29 cellular contexts compared by ENCODE assay signal in the genomic region with DNA sequence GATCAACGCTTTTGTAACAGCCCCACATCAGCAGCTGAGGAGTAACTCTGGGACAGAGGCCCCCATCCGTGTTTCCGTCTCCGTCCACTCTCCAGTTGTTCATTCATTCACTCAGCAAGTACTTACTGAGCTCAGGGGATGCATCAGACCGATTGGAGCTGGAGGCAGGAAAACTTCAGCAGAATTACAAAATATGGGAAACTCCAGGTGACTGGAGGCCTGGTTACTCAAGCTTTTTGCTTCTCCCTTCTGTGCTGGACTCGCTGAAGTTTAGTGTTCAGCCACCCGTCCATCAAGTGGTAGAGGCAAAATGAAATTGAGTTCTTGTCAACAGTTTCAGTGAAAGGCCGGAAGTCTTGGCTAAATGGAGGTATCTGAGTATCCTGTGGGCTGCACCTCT. TPM values are rescaled to one million over a fixed set of nuclear protein-coding genes. Genes with fewer than 3 reads are reported as not detected.
DNase-seq lines count a peak whose midpoint lies in the region; ATAC-seq, FAIRE-seq and TF ChIP-seq lines count a peak whose summit lies in the region.
"Had no signal": no experiment of that assay in that cellular context is flagged by ENCODE, and none has a peak within 500 bp of the region (broad histone marks: within the 10 kb centered on the region; RNA-seq: fewer than 3 reads in every experiment).

No MANE protein-coding gene starts in this region.

- H3K9me3 ChIP-seq in BLaER1 (no peaks in the 10 kb centered on the region), astrocyte (ENCODE audit: insufficient read depth, low read depth, low read length) (no peaks in the 10 kb centered on the region), neuronal stem cell (replicated peaks in 1 of 2; ENCODE audit: control insufficient read depth in 2 of 2, insufficient read depth in 1 of 2, low read depth in 1 of 2, low read length in 2 of 2) (no peaks in the 10 kb centered on the region)
- no peaks in the 10 kb centered on the region for H3K9me3 ChIP-seq in CD4-positive, CD25-positive, alpha-beta regulatory T cell (ENCODE audit: control insufficient read depth in 2 of 2, low read length in 2 of 2)
- H3K9me3 ChIP-seq: left ventricle myocardium inferior, right atrium auricular region, spleen had no signal

- H3K79me2 ChIP-seq in astrocyte (ENCODE audit: insufficient read depth, low read length): no peaks in the 10 kb centered on the region
- H3K79me2 ChIP-seq: parathyroid adenoma had no signal

- H3K4me3 ChIP-seq in BLaER1 (no peak overlapping the region), astrocyte (ENCODE audit: insufficient read depth, low read depth, low read length) (no peak overlapping the region), neuronal stem cell (ENCODE audit: low read length in 2 of 2) (no peak overlapping the region)
- H3K4me3 ChIP-seq in CD4-positive, CD25-positive, alpha-beta regulatory T cell (ENCODE audit: low read depth, low read length): no peak overlapping the region
- H3K4me3 ChIP-seq: GM23248, left ventricle myocardium inferior, PC-9, right atrium auricular region, spleen had no signal

- no peak for TF ChIP-seq CTCF in astrocyte (IDR thresholded peaks at IDR 0.05; ENCODE audit: insufficient read depth, low read depth, low read length)

- H4K20me1 ChIP-seq in BLaER1 (peaks cover 100% of the 10 kb centered on the region), astrocyte (ENCODE audit: insufficient read depth, low read length) (peaks cover 3% of the 10 kb centered on the region)

- no peak overlapping the region for H4K8ac ChIP-seq in neuronal stem cell (ENCODE audit: low read depth, low read length)

- peaks cover 97% of the 10 kb centered on the region for H3K36me3 ChIP-seq in BLaER1
- H3K36me3 ChIP-seq in CD4-positive, CD25-positive, alpha-beta regulatory T cell (ENCODE audit: control insufficient read depth, insufficient read depth, low read length): peaks cover 59% of the 10 kb centered on the region
- H3K36me3 ChIP-seq in astrocyte (ENCODE audit: insufficient read depth, low read length): no peaks in the 10 kb centered on the region
- H3K36me3 ChIP-seq in neuronal stem cell (replicated peaks in 1 of 2; ENCODE audit: control insufficient read depth in 2 of 2, insufficient read depth in 2 of 2, low read length in 2 of 2): no peaks in the 10 kb centered on the region
- H3K36me3 ChIP-seq: right atrium auricular region had no signal

- no peak for ATAC-seq in CD4-positive, CD25-positive, alpha-beta regulatory T cell (ENCODE audit: low read depth in 2 of 2)
- no peak for ATAC-seq in HG02798 (IDR thresholded peaks at IDR 0.05; ENCODE audit: poor library complexity, unreplicated experiment)
- no peak for ATAC-seq in GM18502 (IDR thresholded peaks at IDR 0.05; ENCODE audit: poor library complexity, unreplicated experiment)
- ATAC-seq: activated naive CD8-positive, alpha-beta T cell treated with anti-CD3 and anti-CD28 coated beads, Interleukin-2, amount 50 U/mL, for 24 hours had no signal

- H3K27ac ChIP-seq in BLaER1: peak overlapping the region; percentile 46
- H3K27ac ChIP-seq in CD4-positive, CD25-positive, alpha-beta regulatory T cell (ENCODE audit: insufficient read depth, low read length, poor library complexity, severe bottlenecking): no peak overlapping the region
- no peak overlapping the region for H3K27ac ChIP-seq in astrocyte (ENCODE audit: low read depth, low read length)
- no peak overlapping the region for H3K27ac ChIP-seq in neuronal stem cell (replicated peaks; ENCODE audit: low read length)
- H3K27ac ChIP-seq: GM23248, parathyroid adenoma, PC-9, right atrium auricular region had no signal

- H2BK15ac ChIP-seq in neuronal stem cell (ENCODE audit: low read length): no peak overlapping the region

- no peaks in the 10 kb centered on the region for H3K27me3 Mint-ChIP-seq in CD4-positive, CD25-positive, alpha-beta regulatory T cell
- H3K27me3 Mint-ChIP-seq in astrocyte (ENCODE audit: low read depth, unreplicated experiment): peaks cover 7% of the 10 kb centered on the region
- H3K27me3 Mint-ChIP-seq: activated naive CD8-positive, alpha-beta T cell treated with anti-CD3 and anti-CD28 coated beads, Interleukin-2, amount 50 U/mL, for 24 hours; central memory CD8-positive, alpha-beta T cell; type B pancreatic cell had no signal

- H3K9ac ChIP-seq in BLaER1 (peak overlapping the region; percentile 60), astrocyte (ENCODE audit: low read length) (no peak overlapping the region), neuronal stem cell (ENCODE audit: low read depth, low read length, poor library complexity) (no peak overlapping the region)
- H3K9ac ChIP-seq: GM23248, parathyroid adenoma had no signal

- no peak overlapping the region for H2BK12ac ChIP-seq in neuronal stem cell (ENCODE audit: low read length)

- no peak overlapping the region for H3K18ac ChIP-seq in neuronal stem cell (ENCODE audit: low read length)

- no peak overlapping the region for H3K23ac ChIP-seq in neuronal stem cell (ENCODE audit: low read depth, low read length, poor library complexity)

- no peak overlapping the region for H3K14ac ChIP-seq in neuronal stem cell (ENCODE audit: low read length)

- H3K4ac ChIP-seq in neuronal stem cell (ENCODE audit: low read length): no peak overlapping the region

- H2BK5ac ChIP-seq in neuronal stem cell (ENCODE audit: low read length): no peak overlapping the region

- H3K4me2 ChIP-seq in BLaER1 (peak overlapping the region; percentile 76), astrocyte (ENCODE audit: low read length) (no peak overlapping the region), neuronal stem cell (ENCODE audit: insufficient read depth, low read length, poor library complexity, severe bottlenecking) (no peak overlapping the region)
- H3K4me2 ChIP-seq: PC-9 had no signal

- H3K4me1 Mint-ChIP-seq in CD4-positive, CD25-positive, alpha-beta regulatory T cell: peaks cover 10 to 35% (median 18%) of the 10 kb centered on the region in 4 donors
- no peaks in the 10 kb centered on the region for H3K4me1 Mint-ChIP-seq in astrocyte (ENCODE audit: low read depth, unreplicated experiment)

- no peaks in the 10 kb centered on the region for H3K9me3 Mint-ChIP-seq in CD4-positive, CD25-positive, alpha-beta regulatory T cell
- H3K9me3 Mint-ChIP-seq in astrocyte (ENCODE audit: unreplicated experiment): peaks cover 2% of the 10 kb centered on the region
- H3K9me3 Mint-ChIP-seq: activated naive CD8-positive, alpha-beta T cell treated with anti-CD3 and anti-CD28 coated beads, Interleukin-2, amount 50 U/mL, for 24 hours; central memory CD8-positive, alpha-beta T cell; nephron progenitor cell; type B pancreatic cell; WTC11 had no signal

- H4K91ac ChIP-seq in neuronal stem cell (ENCODE audit: low read depth, low read length, poor library complexity): no peak overlapping the region

- no peaks in the 10 kb centered on the region for H3K27me3 ChIP-seq in BLaER1
- no peaks in the 10 kb centered on the region for H3K27me3 ChIP-seq in CD4-positive, CD25-positive, alpha-beta regulatory T cell (ENCODE audit: control insufficient read depth, insufficient read depth, low read length)
- no peaks in the 10 kb centered on the region for H3K27me3 ChIP-seq in astrocyte (ENCODE audit: insufficient read depth, low read length)
- H3K27me3 ChIP-seq in neuronal stem cell (ENCODE audit: control insufficient read depth in 3 of 3, insufficient read depth in 3 of 3, low read depth in 1 of 3, low read length in 3 of 3): peaks cover 0 to 36% (median 0%) of the 10 kb centered on the region in 3 experiments
- H3K27me3 ChIP-seq: right atrium auricular region, spleen had no signal

- H2BK120ac ChIP-seq in neuronal stem cell (ENCODE audit: low read depth, low read length): no peak overlapping the region

- H3K4me1 ChIP-seq in BLaER1: peaks cover 76% of the 10 kb centered on the region
- H3K4me1 ChIP-seq in CD4-positive, CD25-positive, alpha-beta regulatory T cell (ENCODE audit: control insufficient read depth, insufficient read depth, low read length, poor library complexity, severe bottlenecking): peaks cover 24% of the 10 kb centered on the region
- peaks cover 9% of the 10 kb centered on the region for H3K4me1 ChIP-seq in astrocyte (ENCODE audit: insufficient read depth, low read length)
- peaks cover 0 to 6% of the 10 kb centered on the region in 2 donors for H3K4me1 ChIP-seq in neuronal stem cell (ENCODE audit: control insufficient read depth in 2 of 2, insufficient read depth in 1 of 2, low read depth in 1 of 2, low read length in 2 of 2)

- H3K4me3 Mint-ChIP-seq in CD4-positive, CD25-positive, alpha-beta regulatory T cell: no peak overlapping the region
- no peak overlapping the region for H3K4me3 Mint-ChIP-seq in astrocyte (ENCODE audit: unreplicated experiment)
- H3K4me3 Mint-ChIP-seq: activated naive CD8-positive, alpha-beta T cell treated with anti-CD3 and anti-CD28 coated beads, Interleukin-2, amount 50 U/mL, for 24 hours; central memory CD8-positive, alpha-beta T cell; nephron progenitor cell; type B pancreatic cell; WTC11 had no signal

- H2AFZ ChIP-seq in astrocyte (ENCODE audit: low read depth, low read length) (no peak overlapping the region), neuronal stem cell (ENCODE audit: low read length) (peak overlapping the region; percentile 21)
- H2AFZ ChIP-seq: GM23248, parathyroid adenoma, PC-9 had no signal

- peaks cover 28% of the 10 kb centered on the region for H3K36me3 Mint-ChIP-seq in CD4-positive, CD25-positive, alpha-beta regulatory T cell
- no peaks in the 10 kb centered on the region for H3K36me3 Mint-ChIP-seq in astrocyte (ENCODE audit: low read depth, unreplicated experiment)
- H3K36me3 Mint-ChIP-seq: type B pancreatic cell, WTC11 had no signal

- no CpG with 5 or more reads among the region's 8 CpGs for WGBS in neuronal stem cell (ENCODE audit: extremely low coverage in 2 of 2, insufficient read length in 2 of 2, insufficient replicate concordance in 1 of 2), 2 donors

- H3K79me1 ChIP-seq in neuronal stem cell (ENCODE audit: low read depth, low read length): no peaks in the 10 kb centered on the region

- H2AK5ac ChIP-seq in neuronal stem cell (ENCODE audit: low read depth, low read length): no peak overlapping the region

- H3K27ac Mint-ChIP-seq in CD4-positive, CD25-positive, alpha-beta regulatory T cell: peak overlapping the region; percentile 9 to 28 (median 27)
- peak overlapping the region; percentile 30 for H3K27ac Mint-ChIP-seq in astrocyte (ENCODE audit: unreplicated experiment)
- H3K27ac Mint-ChIP-seq: activated naive CD8-positive, alpha-beta T cell treated with anti-CD3 and anti-CD28 coated beads, Interleukin-2, amount 50 U/mL, for 24 hours; type B pancreatic cell had no signal

- no peak for FAIRE-seq in astrocyte (lab: Jason Lieb, UNC)
- FAIRE-seq: D721Med, endothelial cell of umbilical vein, GM12891 had no signal

- no peak for DNase-seq in CD4-positive, CD25-positive, alpha-beta regulatory T cell
- no peak for DNase-seq in astrocyte (ENCODE audit: low read depth)
- DNase-seq in neuronal stem cell (ENCODE audit: low spot score): no peak
- DNase-seq in SW 1271 (lab: John Stamatoyannopoulos, UW): no peak
- DNase-seq: activated CD4-positive, alpha-beta T cell treated with anti-CD3 and anti-CD28 coated beads, Interleukin-2, amount 50 U/mL, for 48 hours; activated effector memory CD4-positive, alpha-beta T cell treated with anti-CD3 and anti-CD28 coated beads, Interleukin-2, amount 50 U/mL, for 16 hours; activated naive CD8-positive, alpha-beta T cell treated with anti-CD3 and anti-CD28 coated beads, Interleukin-2, amount 50 U/mL, for 24 hours; GM23248; IMR-90; left ventricle myocardium inferior; midbrain; NCI-H1092 treated with DMSO at 0.1 percent for 48 hours; NCI-H1930; NCI-H526 treated with DMSO at 0.1 percent for 48 hours; nephron progenitor cell; PC-9; SHP77; spleen had no signal

RNA-seq across cellular contexts. Expression of a gene that starts 14.5 kb away (rescaled TPM):
- 18.3 TPM for total RNA-seq in CD4-positive, CD25-positive, alpha-beta regulatory T cell
- 1 to 10 TPM; 2.5 to 7.1 (median 4.0) TPM for polyA plus RNA-seq in CD4-positive, CD25-positive, alpha-beta regulatory T cell
- total RNA-seq in astrocyte: not detected in 2 replicates
- 2.1 TPM for polyA plus RNA-seq in neuronal stem cell (2013, experiment 1 of 2)
- polyA plus RNA-seq in neuronal stem cell (2013, experiment 2 of 2): 2.0 TPM
- total RNA-seq: IMR-90 had no signal
- polyA plus RNA-seq: GM23248 had no signal

RNA-seq across cellular contexts. Expression of a gene that starts 58.0 kb away (rescaled TPM):
- 1.9 TPM for total RNA-seq in CD4-positive, CD25-positive, alpha-beta regulatory T cell
- polyA plus RNA-seq in CD4-positive, CD25-positive, alpha-beta regulatory T cell: 1 to 10 TPM; 4.7 to 6.2 (median 5.6) TPM
- 2.8 and 3.3 TPM in 2 replicates for total RNA-seq in astrocyte
- 10.3 TPM for polyA plus RNA-seq in neuronal stem cell (2013, experiment 1 of 2)
- 10.6 TPM for polyA plus RNA-seq in neuronal stem cell (2013, experiment 2 of 2)

RNA-seq across cellular contexts. Expression of a gene that starts 58.2 kb away (rescaled TPM):
- total RNA-seq in CD4-positive, CD25-positive, alpha-beta regulatory T cell: 17.2 TPM
- polyA plus RNA-seq in CD4-positive, CD25-positive, alpha-beta regulatory T cell: 10 to 100 TPM; 18.8 to 40.4 (median 25.9) TPM
- 13.9 and 18.9 TPM in 2 replicates for total RNA-seq in astrocyte
- 29.8 TPM for polyA plus RNA-seq in neuronal stem cell (2013, experiment 1 of 2)
- 28.3 TPM for polyA plus RNA-seq in neuronal stem cell (2013, experiment 2 of 2)

Comparison
In these comparisons a context has a peak if more than half of its experiments do, and no peak if none do; other contexts are left out.
1. RNA of a gene that starts 14.5 kb away (total RNA-seq): 18.3 TPM in CD4-positive, CD25-positive, alpha-beta regulatory T cell (single experiment); not detected in astrocyte; every median in the first group is over 10 times any median in the second.